In the genomic region with DNA sequence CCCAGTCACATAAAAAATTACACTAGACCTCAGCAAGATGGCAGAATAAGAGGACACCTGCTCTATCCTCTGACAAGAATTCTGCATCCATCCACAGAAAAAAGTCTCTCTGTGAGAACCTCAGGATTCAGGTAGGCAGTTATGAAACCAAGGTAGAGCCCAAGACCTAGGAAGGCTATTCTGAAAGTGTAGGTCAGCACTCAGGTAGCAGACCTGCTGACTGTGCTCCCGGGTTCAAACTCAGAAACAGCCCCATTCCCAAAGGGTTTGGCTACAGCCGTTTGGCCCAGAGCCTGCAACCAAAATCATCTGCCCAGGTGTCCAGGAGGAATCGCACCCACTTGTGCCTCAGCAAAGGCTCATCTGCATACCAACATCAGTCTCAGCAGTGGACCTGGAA, we compare ENCODE assay signal across 4 cellular contexts.
TF ChIP-seq lines count a peak whose summit lies in the region.

No MANE protein-coding gene starts in this region.

TF ChIP-seq in SK-N-SH, 30 proteins besides CTCF, POLR2A, EP300 and RAD21 (continues in another document):
- TF ChIP-seq MAX (IDR thresholded peaks at IDR 0.05; ENCODE audit: low read depth) (no peak), POLR2AphosphoS5 (IDR thresholded peaks at IDR 0.05; ENCODE audit: low read depth, low read length) (no peak), RCOR1 (IDR thresholded peaks at IDR 0.05; ENCODE audit: low read length) (no peak), ELF1 (IDR thresholded peaks at IDR 0.05) (no peak), ZBTB33 (IDR thresholded peaks at IDR 0.05; ENCODE audit: borderline replicate concordance, low read depth) (no peak), SIN3A (IDR thresholded peaks at IDR 0.05; ENCODE audit: borderline replicate concordance, low read depth, low read length) (no peak), USF1 (IDR thresholded peaks at IDR 0.05; ENCODE audit: borderline replicate concordance, low read depth) (no peak), JUND (IDR thresholded peaks at IDR 0.05) (no peak)

TF ChIP-seq in SK-N-SH treated with all-trans-retinoic acid at 6 μM for 48 hours, 23 proteins besides CTCF, POLR2A, EP300 and RAD21:
- no peak for TF ChIP-seq PPARA (CRISPR knock-in tag; IDR thresholded peaks at IDR 0.05; ENCODE audit: borderline replicate concordance)
TF ChIP-seq in SK-N-SH treated with all-trans-retinoic acid at 6 μM for 48 hours: peak in this region for 0.

TF ChIP-seq in H1, 55 proteins besides CTCF, POLR2A, EP300 and RAD21:
- TF ChIP-seq, protein P1, sequence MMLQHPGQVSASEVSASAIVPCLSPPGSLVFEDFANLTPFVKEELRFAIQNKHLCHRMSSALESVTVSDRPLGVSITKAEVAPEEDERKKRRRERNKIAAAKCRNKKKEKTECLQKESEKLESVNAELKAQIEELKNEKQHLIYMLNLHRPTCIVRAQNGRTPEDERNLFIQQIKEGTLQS (IDR thresholded peaks at IDR 0.05; ENCODE audit: insufficient read depth, low read depth, low read length), result no peak

TF ChIP-seq in HepG2, 621 proteins besides CTCF, POLR2A, EP300 and RAD21:
- TF ChIP-seq ZNF776 (CRISPR knock-in tag; IDR thresholded peaks at IDR 0.05) (no peak), NFE2 (CRISPR knock-in tag; IDR thresholded peaks at IDR 0.05) (no peak), ZNF207 (IDR thresholded peaks at IDR 0.05; ENCODE audit: borderline replicate concordance) (no peak), TCF12 (IDR thresholded peaks at IDR 0.05) (no peak), TCF12 (CRISPR knock-in tag; IDR thresholded peaks at IDR 0.05) (no peak)
TF ChIP-seq in HepG2: peak in this region for 0.
